9 cellular contexts compared by ENCODE assay signal in genomic region chr5:176810084-176810597, GRCh38. TPM values are rescaled to one million over a fixed set of nuclear protein-coding genes. Genes with fewer than 3 reads are reported as not detected.
A peak's percentile ranks its signal among the peaks of the same experiment; 100 is the strongest.
DNase-seq lines count a peak whose midpoint lies in the region; ATAC-seq and TF ChIP-seq lines count a peak whose summit lies in the region.
"Had no signal": no experiment of that assay in that cellular context is flagged by ENCODE, and none has a peak within 500 bp of the region (broad histone marks: within the 10 kb centered on the region; RNA-seq: fewer than 3 reads in every experiment).

Gene UNC5A, plus strand, starts transcription at chr5:176810559. Its CDS starts 192 bp downstream, at chr5:176810751.

- ATAC-seq in HG03196 (IDR thresholded peaks at IDR 0.05; ENCODE audit: unreplicated experiment): no peak

- POLR2A ChIA-PET in HEK293T (lab: Yijun Ruan, JAX): no interaction called here

- in situ Hi-C loops in SK-MEL-5 (cut with HindIII; ENCODE audit: low pct_unique_long_range_greater_than_20kb, low sequenced_read_pairs): no loop called here

- H3K36me3 ChIP-seq in adipocyte (ENCODE audit: control insufficient read depth, insufficient read depth, low read length, severe bottlenecking) (no peaks in the 10 kb centered on the region), iPS-20b (ENCODE audit: insufficient read depth, low read depth, low read length) (no peaks in the 10 kb centered on the region)

- CTCF ChIA-PET in HEK293T (lab: Yijun Ruan, JAX): no interaction called here

- H3K9ac ChIP-seq in adipocyte (ENCODE audit: low read length): no peak within 1 kb of the TSS
- no peak within 1 kb of the TSS; the same call in 1 of the 2 replicates for H3K9ac ChIP-seq in iPS-20b (ENCODE audit: low read depth, low read length)

- DNase-seq in AG10803 (ENCODE audit: low read depth) (peak; percentile 8), HEK293T (ENCODE audit: extremely low spot score) (peak; percentile 88), SK-MEL-5 (ENCODE audit: low read depth, low spot score) (peak; percentile 27), adipocyte (ENCODE audit: low read depth) (peak; percentile 48), DMS153 treated with DMSO at 0.1 percent for 48 hours (lab: John Stamatoyannopoulos, UW; ENCODE audit: unreplicated experiment) (no peak)
- DNase-seq in stimulated activated CD4-positive, alpha-beta T cell treated with anti-CD3 and anti-CD28 coated beads, Interleukin-4, amount 100 ng/mL, for 1 hour: peak; percentile 67

- H3K27me3 ChIP-seq in adipocyte (replicated peaks; ENCODE audit: control insufficient read depth, insufficient read depth, low read length) (peaks cover 69% of the 10 kb centered on the region), iPS-20b (ENCODE audit: insufficient read depth, low read length) (peaks cover 94% of the 10 kb centered on the region)

- H3K9me3 ChIP-seq in adipocyte (ENCODE audit: control insufficient read depth, low read length) (no peaks in the 10 kb centered on the region), iPS-20b (ENCODE audit: insufficient read depth, low read depth, low read length) (no peaks in the 10 kb centered on the region)

- no peak for TF ChIP-seq CTCF in AG10803 (conservative IDR thresholded peaks at IDR 0.05; ENCODE audit: low read length)

- H3K4me3 ChIP-seq in AG10803 (ENCODE audit: low read length) (no peak within 1 kb of the TSS), adipocyte (ENCODE audit: low read length) (peak within 1 kb of the TSS; percentile 58), iPS-20b (ENCODE audit: low read length) (peak within 1 kb of the TSS; percentile 70)
- H3K4me3 ChIP-seq: lung had no signal

- H3K4me1 ChIP-seq in adipocyte (ENCODE audit: control insufficient read depth, insufficient read depth, low read length) (no peaks in the 10 kb centered on the region), iPS-20b (ENCODE audit: insufficient read depth, low read length) (peaks cover 9% of the 10 kb centered on the region)

- H3K27ac ChIP-seq in iPS-20b (ENCODE audit: low read length): no peak within 1 kb of the TSS

TF ChIP-seq in HEK293T, 16 proteins besides CTCF, POLR2A, EP300 and RAD21:
- TF ChIP-seq CTBP1 (IDR thresholded peaks at IDR 0.05; ENCODE audit: borderline replicate concordance) (no peak), ELF4 (IDR thresholded peaks at IDR 0.05) (no peak), LEF1 (IDR thresholded peaks at IDR 0.05; ENCODE audit: borderline replicate concordance) (no peak), BHLHE40 (IDR thresholded peaks at IDR 0.05; ENCODE audit: borderline replicate concordance) (no peak), NFRKB (IDR thresholded peaks at IDR 0.05) (no peak), SUZ12 (IDR thresholded peaks at IDR 0.05) (no peak), SP1 (IDR thresholded peaks at IDR 0.05) (no peak), ZNF384 (IDR thresholded peaks at IDR 0.05) (no peak), HDGF (IDR thresholded peaks at IDR 0.05; ENCODE audit: borderline replicate concordance) (no peak), FOXA1 (IDR thresholded peaks at IDR 0.05) (no peak), PKNOX1 (IDR thresholded peaks at IDR 0.05) (no peak), FOXM1 (IDR thresholded peaks at IDR 0.05; ENCODE audit: borderline replicate concordance) (no peak; the same call in 1 of the 2 replicates)

RNA-seq across cellular contexts. Expression of gene UNC5A, which starts in this region (rescaled TPM):
- 0.08 TPM in 1 of 2 replicates, not detected in the other for total RNA-seq in SK-MEL-5 (2014; rRNA removed; shearing (Covaris generic))
- polyA plus RNA-seq in SK-MEL-5 (2015; cell fraction: cytosol; rRNA removed): 0.10 TPM in 1 of 2 replicates, not detected in the other
- not detected in 2 replicates for polyA plus RNA-seq in SK-MEL-5 (2015; cell fraction: nucleus; rRNA removed)

Comparison
In these comparisons a context has a peak if more than half of its experiments do, and no peak if none do; other contexts are left out.
1. Peak in DNase-seq in SK-MEL-5; RNA of the gene not detected or under 1 TPM.